In the genomic region with DNA sequence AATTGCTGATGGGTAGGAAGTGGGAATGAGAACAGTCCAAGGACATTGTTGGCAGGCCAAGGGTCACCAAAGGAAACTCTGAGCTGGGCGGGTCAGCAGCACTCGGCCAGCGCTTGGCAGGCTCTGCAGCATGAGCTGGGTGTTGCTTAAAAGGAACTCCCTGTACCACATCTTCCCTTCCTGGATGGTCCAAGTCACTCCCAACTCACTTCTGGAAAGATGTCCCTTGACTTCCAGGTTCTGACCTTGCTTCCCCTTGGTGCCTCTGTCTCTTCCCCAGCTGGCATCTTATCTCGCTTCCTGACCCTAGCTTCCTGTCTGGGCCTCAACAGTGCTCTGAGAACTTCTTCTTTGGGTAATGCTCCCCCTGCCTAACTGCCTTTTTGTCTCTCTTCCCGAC, we compare ENCODE assay signal across 1 cellular context.
TF ChIP-seq lines count a peak whose summit lies in the region.

No MANE protein-coding gene starts in this region.

TF ChIP-seq in H1, 55 proteins besides CTCF, POLR2A, EP300 and RAD21 (continued from another document):
- TF ChIP-seq, protein P1, sequence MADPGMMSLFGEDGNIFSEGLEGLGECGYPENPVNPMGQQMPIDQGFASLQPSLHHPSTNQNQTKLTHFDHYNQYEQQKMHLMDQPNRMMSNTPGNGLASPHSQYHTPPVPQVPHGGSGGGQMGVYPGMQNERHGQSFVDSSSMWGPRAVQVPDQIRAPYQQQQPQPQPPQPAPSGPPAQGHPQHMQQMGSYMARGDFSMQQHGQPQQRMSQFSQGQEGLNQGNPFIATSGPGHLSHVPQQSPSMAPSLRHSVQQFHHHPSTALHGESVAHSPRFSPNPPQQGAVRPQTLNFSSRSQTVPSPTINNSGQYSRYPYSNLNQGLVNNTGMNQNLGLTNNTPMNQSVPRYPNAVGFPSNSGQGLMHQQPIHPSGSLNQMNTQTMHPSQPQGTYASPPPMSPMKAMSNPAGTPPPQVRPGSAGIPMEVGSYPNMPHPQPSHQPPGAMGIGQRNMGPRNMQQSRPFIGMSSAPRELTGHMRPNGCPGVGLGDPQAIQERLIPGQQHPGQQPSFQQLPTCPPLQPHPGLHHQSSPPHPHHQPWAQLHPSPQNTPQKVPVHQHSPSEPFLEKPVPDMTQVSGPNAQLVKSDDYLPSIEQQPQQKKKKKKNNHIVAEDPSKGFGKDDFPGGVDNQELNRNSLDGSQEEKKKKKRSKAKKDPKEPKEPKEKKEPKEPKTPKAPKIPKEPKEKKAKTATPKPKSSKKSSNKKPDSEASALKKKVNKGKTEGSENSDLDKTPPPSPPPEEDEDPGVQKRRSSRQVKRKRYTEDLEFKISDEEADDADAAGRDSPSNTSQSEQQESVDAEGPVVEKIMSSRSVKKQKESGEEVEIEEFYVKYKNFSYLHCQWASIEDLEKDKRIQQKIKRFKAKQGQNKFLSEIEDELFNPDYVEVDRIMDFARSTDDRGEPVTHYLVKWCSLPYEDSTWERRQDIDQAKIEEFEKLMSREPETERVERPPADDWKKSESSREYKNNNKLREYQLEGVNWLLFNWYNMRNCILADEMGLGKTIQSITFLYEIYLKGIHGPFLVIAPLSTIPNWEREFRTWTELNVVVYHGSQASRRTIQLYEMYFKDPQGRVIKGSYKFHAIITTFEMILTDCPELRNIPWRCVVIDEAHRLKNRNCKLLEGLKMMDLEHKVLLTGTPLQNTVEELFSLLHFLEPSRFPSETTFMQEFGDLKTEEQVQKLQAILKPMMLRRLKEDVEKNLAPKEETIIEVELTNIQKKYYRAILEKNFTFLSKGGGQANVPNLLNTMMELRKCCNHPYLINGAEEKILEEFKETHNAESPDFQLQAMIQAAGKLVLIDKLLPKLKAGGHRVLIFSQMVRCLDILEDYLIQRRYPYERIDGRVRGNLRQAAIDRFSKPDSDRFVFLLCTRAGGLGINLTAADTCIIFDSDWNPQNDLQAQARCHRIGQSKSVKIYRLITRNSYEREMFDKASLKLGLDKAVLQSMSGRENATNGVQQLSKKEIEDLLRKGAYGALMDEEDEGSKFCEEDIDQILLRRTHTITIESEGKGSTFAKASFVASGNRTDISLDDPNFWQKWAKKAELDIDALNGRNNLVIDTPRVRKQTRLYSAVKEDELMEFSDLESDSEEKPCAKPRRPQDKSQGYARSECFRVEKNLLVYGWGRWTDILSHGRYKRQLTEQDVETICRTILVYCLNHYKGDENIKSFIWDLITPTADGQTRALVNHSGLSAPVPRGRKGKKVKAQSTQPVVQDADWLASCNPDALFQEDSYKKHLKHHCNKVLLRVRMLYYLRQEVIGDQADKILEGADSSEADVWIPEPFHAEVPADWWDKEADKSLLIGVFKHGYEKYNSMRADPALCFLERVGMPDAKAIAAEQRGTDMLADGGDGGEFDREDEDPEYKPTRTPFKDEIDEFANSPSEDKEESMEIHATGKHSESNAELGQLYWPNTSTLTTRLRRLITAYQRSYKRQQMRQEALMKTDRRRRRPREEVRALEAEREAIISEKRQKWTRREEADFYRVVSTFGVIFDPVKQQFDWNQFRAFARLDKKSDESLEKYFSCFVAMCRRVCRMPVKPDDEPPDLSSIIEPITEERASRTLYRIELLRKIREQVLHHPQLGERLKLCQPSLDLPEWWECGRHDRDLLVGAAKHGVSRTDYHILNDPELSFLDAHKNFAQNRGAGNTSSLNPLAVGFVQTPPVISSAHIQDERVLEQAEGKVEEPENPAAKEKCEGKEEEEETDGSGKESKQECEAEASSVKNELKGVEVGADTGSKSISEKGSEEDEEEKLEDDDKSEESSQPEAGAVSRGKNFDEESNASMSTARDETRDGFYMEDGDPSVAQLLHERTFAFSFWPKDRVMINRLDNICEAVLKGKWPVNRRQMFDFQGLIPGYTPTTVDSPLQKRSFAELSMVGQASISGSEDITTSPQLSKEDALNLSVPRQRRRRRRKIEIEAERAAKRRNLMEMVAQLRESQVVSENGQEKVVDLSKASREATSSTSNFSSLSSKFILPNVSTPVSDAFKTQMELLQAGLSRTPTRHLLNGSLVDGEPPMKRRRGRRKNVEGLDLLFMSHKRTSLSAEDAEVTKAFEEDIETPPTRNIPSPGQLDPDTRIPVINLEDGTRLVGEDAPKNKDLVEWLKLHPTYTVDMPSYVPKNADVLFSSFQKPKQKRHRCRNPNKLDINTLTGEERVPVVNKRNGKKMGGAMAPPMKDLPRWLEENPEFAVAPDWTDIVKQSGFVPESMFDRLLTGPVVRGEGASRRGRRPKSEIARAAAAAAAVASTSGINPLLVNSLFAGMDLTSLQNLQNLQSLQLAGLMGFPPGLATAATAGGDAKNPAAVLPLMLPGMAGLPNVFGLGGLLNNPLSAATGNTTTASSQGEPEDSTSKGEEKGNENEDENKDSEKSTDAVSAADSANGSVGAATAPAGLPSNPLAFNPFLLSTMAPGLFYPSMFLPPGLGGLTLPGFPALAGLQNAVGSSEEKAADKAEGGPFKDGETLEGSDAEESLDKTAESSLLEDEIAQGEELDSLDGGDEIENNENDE (IDR thresholded peaks at IDR 0.05; ENCODE audit: insufficient replicate concordance, low read length) = no peak
- TF ChIP-seq NRF1 (IDR thresholded peaks at IDR 0.05; ENCODE audit: low read depth, low read length) (no peak), EGR1 (IDR thresholded peaks at IDR 0.05; ENCODE audit: borderline replicate concordance, low read depth, low read length) (no peak), POLR2AphosphoS5 (IDR thresholded peaks at IDR 0.05; ENCODE audit: low read depth, low read length) (no peak), CHD1 (IDR thresholded peaks at IDR 0.05; ENCODE audit: low read depth, low read length) (no peak), CREB1 (IDR thresholded peaks at IDR 0.05) (no peak), KDM1A (IDR thresholded peaks at IDR 0.05; ENCODE audit: borderline replicate concordance, low read length) (no peak), SP2 (IDR thresholded peaks at IDR 0.05; ENCODE audit: low read length) (no peak)
